ENCODE assay signal across 10 cellular contexts in the genomic region with DNA sequence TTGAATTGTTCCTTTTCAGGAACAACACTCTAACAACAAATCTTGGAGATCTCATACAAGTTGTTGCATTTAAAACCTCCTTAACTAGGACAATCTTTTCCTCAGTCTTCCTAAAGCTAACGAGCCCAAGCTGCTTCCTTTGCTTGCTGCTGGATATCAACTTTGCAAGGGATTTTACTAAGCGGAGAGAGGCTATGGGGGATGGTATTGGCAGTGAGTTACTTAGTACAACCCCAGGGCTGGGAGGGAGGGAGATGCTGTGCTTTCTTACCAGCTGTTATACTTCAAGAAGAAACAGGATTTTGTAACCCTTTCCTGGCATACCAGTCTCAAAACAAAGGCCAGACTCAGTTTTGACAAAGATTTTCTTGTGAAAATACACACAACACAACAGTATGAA. TPM values are rescaled to one million over a fixed set of nuclear protein-coding genes. Genes with fewer than 3 reads are reported as not detected.
DNase-seq lines count a peak whose midpoint lies in the region; ATAC-seq and TF ChIP-seq lines count a peak whose summit lies in the region.
"Had no signal": no experiment of that assay in that cellular context is flagged by ENCODE, and none has a peak within 500 bp of the region (broad histone marks: within the 10 kb centered on the region; RNA-seq: fewer than 3 reads in every experiment).

No MANE protein-coding gene starts in this region.

- H3K4me3 ChIP-seq in mesodermal cell (ENCODE audit: extremely low read depth, insufficient read depth, low read length, poor library complexity, severe bottlenecking), result peak overlapping the region; percentile 15
- peak overlapping the region; percentile 21 for H3K4me3 ChIP-seq in upper lobe of right lung

- intact Hi-C loops in upper lobe of right lung (cut with DNase I), result no loop called here

- peaks cover 10% of the 10 kb centered on the region for H3K4me1 Mint-ChIP-seq in endothelial cell (ENCODE audit: unreplicated experiment)
- no peaks in the 10 kb centered on the region for H3K4me1 Mint-ChIP-seq in activated T-helper 17 cell treated with anti-CD3 and anti-CD28 coated beads, Interleukin-2, amount 50 U/mL, for 72 hours

- H3K36me3 ChIP-seq in mesodermal cell (ENCODE audit: control insufficient read depth, insufficient read depth, low read length) (no peaks in the 10 kb centered on the region), upper lobe of right lung (no peaks in the 10 kb centered on the region)

- no peaks in the 10 kb centered on the region for H3K36me3 Mint-ChIP-seq in endothelial cell (ENCODE audit: low read depth, unreplicated experiment)
- H3K36me3 Mint-ChIP-seq in activated T-helper 17 cell treated with anti-CD3 and anti-CD28 coated beads, Interleukin-2, amount 50 U/mL, for 72 hours (ENCODE audit: low read depth), result no peaks in the 10 kb centered on the region
- H3K36me3 Mint-ChIP-seq: natural killer cell treated with Interleukin-12 subunit alpha and Interleukin-12 subunit beta and Interleukin-15 and Interleukin-18, amount 100 ng/mL, for 72 hours had no signal

- H3K27me3 Mint-ChIP-seq in endothelial cell (ENCODE audit: unreplicated experiment), result no peaks in the 10 kb centered on the region
- peaks cover 19% of the 10 kb centered on the region for H3K27me3 Mint-ChIP-seq in activated T-helper 17 cell treated with anti-CD3 and anti-CD28 coated beads, Interleukin-2, amount 50 U/mL, for 72 hours

- H3K27ac ChIP-seq in mesodermal cell (ENCODE audit: low read depth, low read length, severe bottlenecking) (peak overlapping the region; percentile 98), upper lobe of right lung (peak overlapping the region; percentile 80)

- peak overlapping the region; percentile 80 for H3K27ac Mint-ChIP-seq in endothelial cell (ENCODE audit: unreplicated experiment)
- no peak overlapping the region for H3K27ac Mint-ChIP-seq in activated T-helper 17 cell treated with anti-CD3 and anti-CD28 coated beads, Interleukin-2, amount 50 U/mL, for 72 hours
- H3K27ac Mint-ChIP-seq: natural killer cell treated with Interleukin-12 subunit alpha and Interleukin-12 subunit beta and Interleukin-15 and Interleukin-18, amount 100 ng/mL, for 72 hours had no signal

- no peak overlapping the region for H3K4me3 Mint-ChIP-seq in endothelial cell (ENCODE audit: unreplicated experiment)
- no peak overlapping the region for H3K4me3 Mint-ChIP-seq in activated T-helper 17 cell treated with anti-CD3 and anti-CD28 coated beads, Interleukin-2, amount 50 U/mL, for 72 hours
- H3K4me3 Mint-ChIP-seq: natural killer cell treated with Interleukin-12 subunit alpha and Interleukin-12 subunit beta and Interleukin-15 and Interleukin-18, amount 100 ng/mL, for 72 hours had no signal

- H3K4me1 ChIP-seq in mesodermal cell (ENCODE audit: control insufficient read depth, insufficient read depth, low read length, poor library complexity, severe bottlenecking) (peaks cover 30% of the 10 kb centered on the region), upper lobe of right lung (peaks cover 7% of the 10 kb centered on the region)

- H3K27me3 ChIP-seq in upper lobe of right lung, result no peaks in the 10 kb centered on the region

- DNase-seq in NCI-H2227 treated with DMSO at 0.1 percent for 48 hours (lab: John Stamatoyannopoulos, UW) (peak; percentile 97), endothelial cell (ENCODE audit: low spot score) (peak; percentile 30), upper lobe of right lung (no peak), T-helper 2 cell (no peak), HPDE6-E6E7 (ENCODE audit: extremely low spot score) (no peak)
- DNase-seq: activated CD8-positive, alpha-beta memory T cell treated with anti-CD3 and anti-CD28 coated beads, Interleukin-2, amount 50 U/mL, for 48 hours; NCI-H1436 treated with DMSO at 0.1 percent for 48 hours had no signal

- no CpG with 5 or more reads among the region's 2 CpGs for WGBS in mesodermal cell (ENCODE audit: insufficient coverage in 2 of 2), 2 experiments

- no peak for TF ChIP-seq CTCF in endothelial cell (IDR thresholded peaks at IDR 0.05; ENCODE audit: unreplicated experiment)
- no peak for TF ChIP-seq CTCF in upper lobe of right lung (IDR thresholded peaks at IDR 0.05)

- H3K9me3 Mint-ChIP-seq in endothelial cell (ENCODE audit: unreplicated experiment), result no peaks in the 10 kb centered on the region
- no peaks in the 10 kb centered on the region for H3K9me3 Mint-ChIP-seq in activated T-helper 17 cell treated with anti-CD3 and anti-CD28 coated beads, Interleukin-2, amount 50 U/mL, for 72 hours

- ATAC-seq in upper lobe of right lung, result peak; percentile 61
- ATAC-seq in activated T-helper 17 cell treated with anti-CD3 and anti-CD28 coated beads, Interleukin-2, amount 50 U/mL, for 72 hours (replicated peaks), result no peak
- ATAC-seq: natural killer cell treated with Interleukin-12 subunit alpha and Interleukin-12 subunit beta and Interleukin-15 and Interleukin-18, amount 100 ng/mL, for 72 hours had no signal

- H3K9me3 ChIP-seq in mesodermal cell (ENCODE audit: control insufficient read depth, low read length), result no peaks in the 10 kb centered on the region
- H3K9me3 ChIP-seq in upper lobe of right lung, result no peaks in the 10 kb centered on the region

RNA-seq across cellular contexts. Expression of a gene that starts 19.5 kb away (rescaled TPM):
- total RNA-seq in endothelial cell (ENCODE audit: unreplicated experiment), result 169 TPM
- 775 TPM for polyA plus RNA-seq in mesodermal cell (2013, experiment 1 of 2)
- 692 TPM for polyA plus RNA-seq in mesodermal cell (2013, experiment 2 of 2)
- total RNA-seq in upper lobe of right lung, result 321 TPM
- total RNA-seq in activated T-helper 17 cell treated with anti-CD3 and anti-CD28 coated beads, Interleukin-2, amount 50 U/mL, for 72 hours, result not detected
- total RNA-seq: natural killer cell treated with Interleukin-12 subunit alpha and Interleukin-12 subunit beta and Interleukin-15 and Interleukin-18, amount 100 ng/mL, for 72 hours had no signal

Comparison
In these comparisons a context has a peak if more than half of its experiments do, and no peak if none do; other contexts are left out.
1. DNase-seq: peak in NCI-H2227 treated with DMSO at 0.1 percent for 48 hours (single experiment) and endothelial cell (single experiment); none in upper lobe of right lung (single experiment), T-helper 2 cell (0 of 5) and HPDE6-E6E7 (single experiment).
2. RNA of a gene that starts 19.5 kb away (total RNA-seq): 321 TPM in upper lobe of right lung (single experiment) and 169 TPM in endothelial cell (single experiment); not detected in activated T-helper 17 cell treated with anti-CD3 and anti-CD28 coated beads, Interleukin-2, amount 50 U/mL, for 72 hours; every median in the first group is over 100 times any median in the second.